In genomic region chr12:16606936-16607335, GRCh38 we compare ENCODE assay signal across 10 cellular contexts. TPM values are rescaled to one million over a fixed set of nuclear protein-coding genes. Genes with fewer than 3 reads are reported as not detected.
DNase-seq lines count a peak whose midpoint lies in the region; ATAC-seq and TF ChIP-seq lines count a peak whose summit lies in the region.
"Had no signal": no experiment of that assay in that cellular context is flagged by ENCODE, and none has a peak within 500 bp of the region (broad histone marks: within the 10 kb centered on the region; RNA-seq: fewer than 3 reads in every experiment).

No MANE protein-coding gene starts in this region.

- H2AFZ ChIP-seq in MM.1S (ENCODE audit: low read length): no peak overlapping the region

- no peaks in the 10 kb centered on the region for H3K9me2 ChIP-seq in MM.1S (replicated peaks; ENCODE audit: insufficient read depth, low read length)

- no peak for TF ChIP-seq EP300 in suprapubic skin (IDR thresholded peaks at IDR 0.05)

- H3K27ac ChIP-seq in MM.1S (ENCODE audit: low read length) (no peak overlapping the region), left lung (peak overlapping the region; percentile 67 to 88), suprapubic skin (no peak overlapping the region)

- no peaks in the 10 kb centered on the region for H3K79me2 ChIP-seq in MM.1S (ENCODE audit: low read length)

- no peak for DNase-seq in MM.1S
- DNase-seq in left lung: peak in 1 of 2 donors; percentile 31
- no peak for DNase-seq in suprapubic skin (ENCODE audit: low spot score in 2 of 2)
- DNase-seq in glomerular visceral epithelial cell (ENCODE audit: extremely low spot score): no peak
- DNase-seq: activated CD8-positive, alpha-beta memory T cell treated with anti-CD3 and anti-CD28 coated beads, Interleukin-2, amount 50 U/mL, for 48 hours had no signal

- no peak overlapping the region; the same call in 1 of the 2 replicates for H3K9ac ChIP-seq in MM.1S (ENCODE audit: low read length)

- H4K20me1 ChIP-seq in MM.1S (ENCODE audit: insufficient read depth, low read length): no peaks in the 10 kb centered on the region

- peak overlapping the region; percentile 90 to 97 (median 97) for H3K4me3 Mint-ChIP-seq in brain
- H3K4me3 Mint-ChIP-seq in activated T-helper 17 cell treated with anti-CD3 and anti-CD28 coated beads, Interleukin-2, amount 50 U/mL, for 72 hours: no peak overlapping the region

- H3F3A ChIP-seq in MM.1S (ENCODE audit: insufficient read depth, low read length): peaks cover 7% of the 10 kb centered on the region

- 55% methylated on average over 6 of the region's 6 CpGs for WGBS in suprapubic skin

- peak; percentile 3 for ATAC-seq in left lung
- ATAC-seq in HG02642 (IDR thresholded peaks at IDR 0.05; ENCODE audit: poor library complexity, unreplicated experiment): no peak
- no peak for ATAC-seq in activated T-helper 17 cell treated with anti-CD3 and anti-CD28 coated beads, Interleukin-2, amount 50 U/mL, for 72 hours (replicated peaks)
- ATAC-seq: HCT116 had no signal

- H3K9me3 Mint-ChIP-seq in brain: no peaks in the 10 kb centered on the region
- peaks cover 4% of the 10 kb centered on the region for H3K9me3 Mint-ChIP-seq in activated T-helper 17 cell treated with anti-CD3 and anti-CD28 coated beads, Interleukin-2, amount 50 U/mL, for 72 hours

- peak overlapping the region; percentile 85 for H3K4me2 ChIP-seq in MM.1S (ENCODE audit: low read depth, low read length)

- TF ChIP-seq CTCF in MM.1S (IDR thresholded peaks at IDR 0.05; ENCODE audit: low read length) (no peak), brain (conservative IDR thresholded peaks at IDR 0.05) (no peak), left lung (IDR thresholded peaks at IDR 0.05) (no peak), suprapubic skin (IDR thresholded peaks at IDR 0.05) (no peak)

- H3K27me3 Mint-ChIP-seq in brain: peaks cover 31% of the 10 kb centered on the region
- H3K27me3 Mint-ChIP-seq in activated T-helper 17 cell treated with anti-CD3 and anti-CD28 coated beads, Interleukin-2, amount 50 U/mL, for 72 hours: peaks cover 34% of the 10 kb centered on the region

- peaks cover 81% of the 10 kb centered on the region for H3K4me1 Mint-ChIP-seq in brain
- no peaks in the 10 kb centered on the region for H3K4me1 Mint-ChIP-seq in activated T-helper 17 cell treated with anti-CD3 and anti-CD28 coated beads, Interleukin-2, amount 50 U/mL, for 72 hours

- peak overlapping the region; percentile 95 to 99 (median 97) for H3K27ac Mint-ChIP-seq in brain
- H3K27ac Mint-ChIP-seq in activated T-helper 17 cell treated with anti-CD3 and anti-CD28 coated beads, Interleukin-2, amount 50 U/mL, for 72 hours: no peak overlapping the region
- H3K27ac Mint-ChIP-seq: IgD-negative memory B cell had no signal

- no peaks in the 10 kb centered on the region for H3K36me3 ChIP-seq in MM.1S (replicated peaks; ENCODE audit: insufficient read depth, low read length)
- H3K36me3 ChIP-seq in left lung: no peaks in the 10 kb centered on the region
- no peaks in the 10 kb centered on the region for H3K36me3 ChIP-seq in suprapubic skin

- H3K27me3 ChIP-seq in MM.1S (replicated peaks; ENCODE audit: insufficient read depth, low read length) (no peaks in the 10 kb centered on the region), left lung (peaks cover 11 to 76% of the 10 kb centered on the region in 2 donors), suprapubic skin (peaks cover 24% of the 10 kb centered on the region)

- no peaks in the 10 kb centered on the region for H3K36me3 Mint-ChIP-seq in brain
- no peaks in the 10 kb centered on the region for H3K36me3 Mint-ChIP-seq in activated T-helper 17 cell treated with anti-CD3 and anti-CD28 coated beads, Interleukin-2, amount 50 U/mL, for 72 hours (ENCODE audit: low read depth)

- no peaks in the 10 kb centered on the region for H3K4me1 ChIP-seq in MM.1S (ENCODE audit: low read length)
- no peaks in the 10 kb centered on the region for H3K4me1 ChIP-seq in left lung
- H3K4me1 ChIP-seq in suprapubic skin: peaks cover 25% of the 10 kb centered on the region

- intact Hi-C loops in left lung (cut with DNase I): no loop called here

- H3K4me3 ChIP-seq in MM.1S (ENCODE audit: low read length) (peak overlapping the region; percentile 64), left lung (peak overlapping the region; percentile 26 to 37), suprapubic skin (peak overlapping the region; percentile 51)

- no peak for TF ChIP-seq POLR2A in suprapubic skin (IDR thresholded peaks at IDR 0.05)

- H3K9me3 ChIP-seq in MM.1S (replicated peaks; ENCODE audit: insufficient read depth, low read length) (no peaks in the 10 kb centered on the region), left lung (no peaks in the 10 kb centered on the region), suprapubic skin (no peaks in the 10 kb centered on the region)

RNA-seq across cellular contexts. Expression of gene LMO3, which starts 1.0 kb away (rescaled TPM):
- 34.7 TPM for polyA plus RNA-seq in brain (ENCODE audit: insufficient read depth, low read depth, low replicate concordance)
- total RNA-seq in left lung (100 to 1,000 TPM; 172 to 228 TPM), suprapubic skin (1 to 10 TPM; 1.2 to 8.2 (median 3.8) TPM)
- total RNA-seq in activated T-helper 17 cell treated with anti-CD3 and anti-CD28 coated beads, Interleukin-2, amount 50 U/mL, for 72 hours: not detected
- polyA plus RNA-seq: IgD-negative memory B cell had no signal

Comparison
In these comparisons a context has a peak if more than half of its experiments do, and no peak if none do; other contexts are left out.
1. H3K27ac ChIP-seq: peak in left lung (2 of 2); none in MM.1S (single experiment) and suprapubic skin (single experiment).
2. RNA of gene LMO3, which starts 1.0 kb away (total RNA-seq): 172 to 228 TPM in left lung; 1.2 to 8.2 TPM in suprapubic skin and not detected in activated T-helper 17 cell treated with anti-CD3 and anti-CD28 coated beads, Interleukin-2, amount 50 U/mL, for 72 hours; every median in the first group is over 10 times any median in the second.
3. Peak in every context shown above with its lines, with median percentiles within 50 percentile points of each other: H3K4me3 ChIP-seq.